Comparison of ENCODE assay signal across 8 cellular contexts in the genomic region with DNA sequence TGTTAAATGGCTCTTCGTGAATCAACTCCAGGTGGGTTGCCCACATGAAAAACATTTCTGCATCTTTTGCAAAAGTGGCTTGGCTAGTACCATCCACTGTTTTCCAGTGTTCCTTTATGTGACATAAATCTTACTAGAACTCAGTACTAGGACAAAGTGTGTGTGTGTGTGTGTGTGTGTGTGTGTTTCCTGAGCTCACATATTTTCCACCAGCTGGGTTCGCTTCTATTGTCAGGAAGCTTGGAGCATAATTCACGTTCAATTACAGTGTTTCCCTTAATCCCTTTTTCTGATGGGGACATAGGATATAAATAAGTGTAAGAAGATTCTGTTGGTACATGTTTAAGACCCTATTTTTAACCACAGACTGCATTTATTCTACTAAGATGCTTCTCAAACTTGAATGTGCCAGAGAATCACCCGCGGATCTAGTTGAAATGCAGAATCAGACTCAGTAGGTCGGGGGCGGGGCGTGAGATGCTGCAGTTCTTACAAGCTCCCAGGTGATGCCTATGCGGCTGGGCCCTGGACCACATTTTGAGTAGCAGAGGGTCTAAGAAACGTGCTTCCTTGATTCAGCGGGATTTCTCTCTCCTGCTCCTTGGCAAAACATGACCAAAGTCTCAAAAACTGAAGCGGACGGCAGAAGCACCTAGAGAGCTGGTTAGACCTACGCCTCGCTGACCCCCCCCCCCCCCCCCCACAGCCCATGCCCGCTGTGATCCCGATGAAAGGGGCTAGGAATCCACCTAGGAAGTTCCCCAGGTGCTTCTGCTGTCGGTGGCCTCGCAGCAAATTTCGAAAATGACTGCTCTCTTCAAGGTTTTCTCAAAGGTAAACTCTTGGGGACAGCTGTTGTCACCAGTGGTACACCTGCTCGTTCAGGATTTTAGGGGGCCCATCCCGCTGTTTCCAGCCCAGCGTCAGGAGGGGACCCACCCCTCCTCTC. TPM values are rescaled to one million over a fixed set of nuclear protein-coding genes. Genes with fewer than 3 reads are reported as not detected.
DNase-seq lines count a peak whose midpoint lies in the region; ATAC-seq and TF ChIP-seq lines count a peak whose summit lies in the region.

No MANE protein-coding gene starts in this region.

- H3K9me3 ChIP-seq in liver (ENCODE audit: control insufficient read depth in 4 of 4, low read length in 3 of 4), result no peaks in the 10 kb centered on the region

- in situ Hi-C loops in KBM-7 (cut with MboI; ENCODE audit: low pct_unique_long_range_greater_than_20kb, low sequenced_read_pairs), result no loop called here

- no peaks in the 10 kb centered on the region for H3K27me3 ChIP-seq in liver (ENCODE audit: control insufficient read depth in 4 of 4, insufficient read depth in 4 of 4, low read length in 3 of 4)

- H3K36me3 ChIP-seq in liver (ENCODE audit: control insufficient read depth in 4 of 4, insufficient read depth in 3 of 4, low read depth in 1 of 4, low read length in 3 of 4), result no peaks in the 10 kb centered on the region

- H3K4me1 ChIP-seq in liver (ENCODE audit: control insufficient read depth in 4 of 4, insufficient read depth in 4 of 4, low read length in 3 of 4), result peaks cover 0 to 4% (median 1%) of the 10 kb centered on the region in 4 donors

- DNase-seq in GM10266 (ENCODE audit: extremely low spot score), result peak; percentile 11
- DNase-seq in KBM-7, result peak; percentile 41
- DNase-seq in UCSD-AML1 (lab: John Stamatoyannopoulos, UW; ENCODE audit: unreplicated experiment), result peak; percentile 22
- DNase-seq in caudate nucleus (lab: John Stamatoyannopoulos, UW), result peak in 35 of 61 donors; percentile 1 to 55 (median 12)
- DNase-seq in stimulated activated CD4-positive, alpha-beta T cell treated with anti-CD3 and anti-CD28 coated beads, TNF-alpha, amount 100 ng/mL, for 24 hours (ENCODE audit: low read depth in 3 of 3), result peak in 2 of 3 experiments; percentile 26 to 48
- no peak for DNase-seq in OCI-M2 (lab: John Stamatoyannopoulos, UW; ENCODE audit: unreplicated experiment)

- H3K9ac ChIP-seq in liver (ENCODE audit: low read depth in 1 of 2, low read length in 2 of 2), result peak overlapping the region in 1 of 2 donors; percentile 69

- 7% methylated on average over 23 of the region's 23 CpGs for WGBS in liver

- no peak overlapping the region for H3K27ac ChIP-seq in caudate nucleus (ENCODE audit: low read depth, low read length)
- H3K27ac ChIP-seq in liver (ENCODE audit: low read depth in 1 of 2, low read length in 2 of 2), result peak overlapping the region; percentile 55 to 73

- no peak for TF ChIP-seq RAD21 in liver (IDR thresholded peaks at IDR 0.05)

- TF ChIP-seq CTCF in GM10266 (IDR thresholded peaks at IDR 0.05; ENCODE audit: control insufficient read depth, insufficient read depth, low read depth, missing control alignments) (no peak), liver (IDR thresholded peaks at IDR 0.05; ENCODE audit: low read depth, low read length, missing input control) (no peak)

- no peak for ATAC-seq in HG03025 (IDR thresholded peaks at IDR 0.05; ENCODE audit: low FRiP score, unreplicated experiment)

- H3K4me3 ChIP-seq in liver (ENCODE audit: low read depth in 1 of 3, low read length in 3 of 3), result peak overlapping the region; percentile 61 to 83 (median 64)

TF ChIP-seq in liver, 16 proteins besides CTCF, POLR2A, EP300 and RAD21:
- TF ChIP-seq YY1 (IDR thresholded peaks at IDR 0.05), result no peak
- TF ChIP-seq GABPA (IDR thresholded peaks at IDR 0.05 in 1 of 2, conservative IDR thresholded peaks at IDR 0.05 in 1 of 2), result no peak
- TF ChIP-seq, protein P1, sequence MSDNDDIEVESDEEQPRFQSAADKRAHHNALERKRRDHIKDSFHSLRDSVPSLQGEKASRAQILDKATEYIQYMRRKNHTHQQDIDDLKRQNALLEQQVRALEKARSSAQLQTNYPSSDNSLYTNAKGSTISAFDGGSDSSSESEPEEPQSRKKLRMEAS (IDR thresholded peaks at IDR 0.05), result no peak
- TF ChIP-seq TAF1 (conservative IDR thresholded peaks at IDR 0.05), result no peak
- no peak for TF ChIP-seq FOXA2 (IDR thresholded peaks at IDR 0.05)
- no peak for TF ChIP-seq JUND (IDR thresholded peaks at IDR 0.05)

RNA-seq across cellular contexts. Expression of gene CD99L2, which starts 0.8 kb away (rescaled TPM):
- total RNA-seq in liver, result 10 to 100 TPM in 1 of 2 donors, 1 to 10 TPM in 1; 9.7 to 39.8 TPM
- 10 to 100 TPM in 1 of 2 donors, 1 to 10 TPM in 1; 9.7 to 37.9 TPM for polyA plus RNA-seq in liver
